ENCODE assay signal across 9 cellular contexts in genomic region chr1:150282558-150282958, GRCh38. TPM values are rescaled to one million over a fixed set of nuclear protein-coding genes. Genes with fewer than 3 reads are reported as not detected.
DNase-seq lines count a peak whose midpoint lies in the region; ATAC-seq lines count a peak whose summit lies in the region.
"Had no signal": no experiment of that assay in that cellular context is flagged by ENCODE, and none has a peak within 500 bp of the region (broad histone marks: within the 10 kb centered on the region; RNA-seq: fewer than 3 reads in every experiment).

No MANE protein-coding gene starts in this region.

- H3K27me3 Mint-ChIP-seq in activated naive CD8-positive, alpha-beta T cell treated with anti-CD3 and anti-CD28 coated beads for 36 hours = peaks cover 4% of the 10 kb centered on the region
- peaks cover 17 to 22% of the 10 kb centered on the region in 2 donors for H3K27me3 Mint-ChIP-seq in stimulated activated naive B cell treated with anti-CD40 and anti-IgM and Interleukin-4, amounts not matched to agents 10 μg/mL and 1 μg/mL and 100 μg/mL, for 72 hours

- ATAC-seq in stimulated activated naive B cell treated with anti-CD40 and anti-IgM and Interleukin-4, amounts not matched to agents 10 μg/mL and 1 μg/mL and 100 μg/mL, for 72 hours (replicated peaks) = no peak
- no peak for ATAC-seq in HG03432 (IDR thresholded peaks at IDR 0.05; ENCODE audit: unreplicated experiment)
- no peak for ATAC-seq in HG03342 (IDR thresholded peaks at IDR 0.05; ENCODE audit: unreplicated experiment)

- H3K4me1 Mint-ChIP-seq in activated naive CD8-positive, alpha-beta T cell treated with anti-CD3 and anti-CD28 coated beads for 36 hours = peaks cover 27% of the 10 kb centered on the region
- H3K4me1 Mint-ChIP-seq in stimulated activated naive B cell treated with anti-CD40 and anti-IgM and Interleukin-4, amounts not matched to agents 10 μg/mL and 1 μg/mL and 100 μg/mL, for 72 hours = peaks cover 16 to 25% of the 10 kb centered on the region in 2 donors

- H3K36me3 ChIP-seq in iPS-18a (ENCODE audit: control insufficient read depth, low read depth, low read length) = no peaks in the 10 kb centered on the region
- H3K36me3 ChIP-seq: MG63 had no signal

- peak overlapping the region; percentile 54 for H3K4me3 ChIP-seq in iPS-18a (ENCODE audit: low read length)

- peak overlapping the region; percentile 44 for H3K27ac Mint-ChIP-seq in activated naive CD8-positive, alpha-beta T cell treated with anti-CD3 and anti-CD28 coated beads for 36 hours
- no peak overlapping the region for H3K27ac Mint-ChIP-seq in stimulated activated naive B cell treated with anti-CD40 and anti-IgM and Interleukin-4, amounts not matched to agents 10 μg/mL and 1 μg/mL and 100 μg/mL, for 72 hours

- peaks cover 10% of the 10 kb centered on the region for H3K27me3 ChIP-seq in iPS-18a (ENCODE audit: control insufficient read depth, insufficient read depth, low read length)
- H3K27me3 ChIP-seq: MG63 had no signal

- no peaks in the 10 kb centered on the region for H3K9me3 ChIP-seq in iPS-18a (ENCODE audit: control insufficient read depth, low read depth, low read length)
- H3K9me3 ChIP-seq: MG63 had no signal

- no peak overlapping the region for H3K27ac ChIP-seq in iPS-18a (ENCODE audit: low read length)

- peak; percentile 71 for DNase-seq in NCI-H2029 treated with DMSO at 0.1 percent for 48 hours (lab: John Stamatoyannopoulos, UW)
- DNase-seq in NCI-H2029 (lab: John Stamatoyannopoulos, UW) = no peak
- DNase-seq in activated naive CD8-positive, alpha-beta T cell treated with anti-CD3 and anti-CD28 coated beads for 36 hours = no peak
- DNase-seq in stimulated activated naive B cell treated with anti-CD40 and anti-IgM and Interleukin-4, amounts not matched to agents 10 μg/mL and 1 μg/mL and 100 μg/mL, for 72 hours = no peak
- no peak for DNase-seq in RKO (ENCODE audit: low spot score)

- peak overlapping the region; percentile 71 for H3K4me3 Mint-ChIP-seq in activated naive CD8-positive, alpha-beta T cell treated with anti-CD3 and anti-CD28 coated beads for 36 hours
- peak overlapping the region; percentile 78 to 88 for H3K4me3 Mint-ChIP-seq in stimulated activated naive B cell treated with anti-CD40 and anti-IgM and Interleukin-4, amounts not matched to agents 10 μg/mL and 1 μg/mL and 100 μg/mL, for 72 hours

- H3K4me1 ChIP-seq in iPS-18a (ENCODE audit: control insufficient read depth, low read depth, low read length) = peaks cover 3% of the 10 kb centered on the region

- H3K36me3 Mint-ChIP-seq in activated naive CD8-positive, alpha-beta T cell treated with anti-CD3 and anti-CD28 coated beads for 36 hours = peaks cover 7% of the 10 kb centered on the region
- peaks cover 0 to 4% of the 10 kb centered on the region in 2 donors for H3K36me3 Mint-ChIP-seq in stimulated activated naive B cell treated with anti-CD40 and anti-IgM and Interleukin-4, amounts not matched to agents 10 μg/mL and 1 μg/mL and 100 μg/mL, for 72 hours

- no peaks in the 10 kb centered on the region for H3K9me3 Mint-ChIP-seq in activated naive CD8-positive, alpha-beta T cell treated with anti-CD3 and anti-CD28 coated beads for 36 hours
- H3K9me3 Mint-ChIP-seq in stimulated activated naive B cell treated with anti-CD40 and anti-IgM and Interleukin-4, amounts not matched to agents 10 μg/mL and 1 μg/mL and 100 μg/mL, for 72 hours = no peaks in the 10 kb centered on the region

- peak overlapping the region; percentile 5 for H3K9ac ChIP-seq in iPS-18a (ENCODE audit: low read length)

RNA-seq across cellular contexts. Expression of gene CIART, which starts 0.2 kb away (rescaled TPM):
- total RNA-seq in activated naive CD8-positive, alpha-beta T cell treated with anti-CD3 and anti-CD28 coated beads for 36 hours = 1 to 10 TPM; 4.9 to 5.2 TPM

RNA-seq across cellular contexts. Expression of gene C1orf54, which starts 10.0 kb away (rescaled TPM):
- total RNA-seq in activated naive CD8-positive, alpha-beta T cell treated with anti-CD3 and anti-CD28 coated beads for 36 hours = under 1 TPM; 0.48 to 0.78 TPM

RNA-seq across cellular contexts. Expression of gene MRPS21, which starts 11.1 kb away (rescaled TPM):
- 10 to 100 TPM; 93.0 to 93.4 TPM for total RNA-seq in activated naive CD8-positive, alpha-beta T cell treated with anti-CD3 and anti-CD28 coated beads for 36 hours

RNA-seq across cellular contexts. Expression of gene APH1A, which starts 13.7 kb away (rescaled TPM):
- total RNA-seq in activated naive CD8-positive, alpha-beta T cell treated with anti-CD3 and anti-CD28 coated beads for 36 hours = 100 to 1,000 TPM; 123 to 126 TPM

RNA-seq across cellular contexts. Expression of gene CA14, which starts 25.0 kb away (rescaled TPM):
- not detected for total RNA-seq in activated naive CD8-positive, alpha-beta T cell treated with anti-CD3 and anti-CD28 coated beads for 36 hours
